ENCODE assay signal across 22 cellular contexts in the genomic region with DNA sequence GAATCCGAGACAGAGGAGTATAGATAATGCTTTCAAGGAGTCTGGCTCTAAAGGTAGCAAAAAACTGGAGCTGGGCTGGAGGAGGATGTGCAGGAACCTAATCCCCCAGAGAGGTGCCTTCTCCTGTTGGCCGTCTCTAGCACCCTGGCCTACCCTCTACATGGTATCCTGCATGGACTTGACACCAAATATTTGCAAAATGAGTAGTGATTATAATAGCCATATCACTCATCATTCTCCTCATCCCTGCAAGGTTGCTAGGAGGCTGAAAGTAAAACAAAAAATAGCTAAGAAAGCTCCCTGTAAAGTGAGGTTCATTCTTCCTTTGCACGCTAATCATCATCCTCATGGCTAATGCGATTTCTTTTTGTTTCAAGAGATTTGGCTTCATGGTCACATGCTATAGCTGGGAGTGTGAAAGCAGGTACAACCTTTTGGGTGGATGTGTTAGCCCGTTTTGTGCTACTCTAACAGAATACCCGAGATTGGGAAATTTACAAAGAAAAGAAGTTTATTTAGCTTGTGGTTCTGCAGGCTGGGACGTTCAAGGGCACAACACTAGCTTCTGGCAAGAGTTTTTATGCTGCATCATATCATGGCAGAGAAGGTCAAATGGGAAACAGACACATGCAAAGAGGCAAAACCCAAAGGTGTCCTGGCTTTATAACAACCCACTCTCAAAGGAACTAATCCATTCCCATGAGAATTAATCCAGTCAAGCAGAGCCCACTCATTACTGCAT. TPM values are rescaled to one million over a fixed set of nuclear protein-coding genes. Genes with fewer than 3 reads are reported as not detected.
DNase-seq lines count a peak whose midpoint lies in the region; ATAC-seq, FAIRE-seq and TF ChIP-seq lines count a peak whose summit lies in the region.
"Had no signal": no experiment of that assay in that cellular context is flagged by ENCODE, and none has a peak within 500 bp of the region (broad histone marks: within the 10 kb centered on the region; RNA-seq: fewer than 3 reads in every experiment).

No MANE protein-coding gene starts in this region.

- H3K27me3 ChIP-seq in BLaER1 treated with 17β-estradiol and CSF1 and Interleukin-3, amounts not matched to agents 10 nM and 100 nM, result no peaks in the 10 kb centered on the region
- no peaks in the 10 kb centered on the region for H3K27me3 ChIP-seq in bronchial epithelial cell (ENCODE audit: control insufficient read depth, insufficient read depth, low read length)
- H3K27me3 ChIP-seq in neutrophil, result no peaks in the 10 kb centered on the region
- H3K27me3 ChIP-seq: BE2C had no signal

- no peak for FAIRE-seq in bronchial epithelial cell (lab: Jason Lieb, UNC)
- FAIRE-seq: A204.1, K562 had no signal

- no peak overlapping the region for H3K4me3 ChIP-seq in BLaER1 treated with 17β-estradiol and CSF1 and Interleukin-3, amounts not matched to agents 10 nM and 100 nM
- H3K4me3 ChIP-seq in bronchial epithelial cell (ENCODE audit: low read depth, low read length) (no peak overlapping the region), neutrophil (ENCODE audit: low read depth in 1 of 2, low read length in 1 of 2) (no peak overlapping the region)
- H3K4me3 ChIP-seq: GM23338, K562 had no signal

- no peak overlapping the region for H3K27ac ChIP-seq in BLaER1 treated with 17β-estradiol and CSF1 and Interleukin-3, amounts not matched to agents 10 nM and 100 nM
- H3K27ac ChIP-seq in neutrophil, result peak overlapping the region; percentile 4
- H3K27ac ChIP-seq: HL-60 had no signal

- TF ChIP-seq CTCF in bronchial epithelial cell (IDR thresholded peaks at IDR 0.05; ENCODE audit: insufficient read depth, low read length, severe bottlenecking) (no peak), neutrophil (IDR thresholded peaks at IDR 0.05) (no peak)

- H3K9me3 ChIP-seq in BLaER1 treated with 17β-estradiol and CSF1 and Interleukin-3, amounts not matched to agents 10 nM and 100 nM (replicated peaks in 1 of 11), result peaks cover 0 to 26% (median 0%) of the 10 kb centered on the region in 11 experiments; a peak in 7 of 22 replicates
- H3K9me3 ChIP-seq in neutrophil, result no peaks in the 10 kb centered on the region
- H3K9me3 ChIP-seq: BE2C had no signal

- peaks cover 55 to 78% (median 67%) of the 10 kb centered on the region in 10 experiments for H3K4me1 ChIP-seq in BLaER1 treated with 17β-estradiol and CSF1 and Interleukin-3, amounts not matched to agents 10 nM and 100 nM
- peaks cover 50 to 77% of the 10 kb centered on the region in 2 experiments for H3K4me1 ChIP-seq in neutrophil (ENCODE audit: control insufficient read depth in 1 of 2, insufficient read depth in 1 of 2, low read depth in 1 of 2, low read length in 1 of 2)
- H3K4me1 ChIP-seq: BE2C had no signal

- ATAC-seq in GM21526 (IDR thresholded peaks at IDR 0.05; ENCODE audit: low FRiP score, unreplicated experiment), result no peak
- ATAC-seq: GM23338, HCT116, K562 had no signal

- DNase-seq in LHCN-M2 (ENCODE audit: low read depth), result peak; percentile 47
- peak; percentile 75 for DNase-seq in bronchial epithelial cell (ENCODE audit: low read depth)
- DNase-seq in H4 (ENCODE audit: low spot score), result no peak
- no peak for DNase-seq in activated naive CD4-positive, alpha-beta T cell (lab: John Stamatoyannopoulos, UW)
- no peak for DNase-seq in NCI-H1417 (lab: John Stamatoyannopoulos, UW)
- DNase-seq: ACHN; BE2C; CD4-positive, alpha-beta memory T cell; DMS79 treated with DMSO at 0.1 percent for 48 hours; GF-D8; H7; HFFc6; IMR-90 had no signal

- H3K9ac ChIP-seq in BLaER1 treated with 17β-estradiol and CSF1 and Interleukin-3, amounts not matched to agents 10 nM and 100 nM, result no peak overlapping the region

- peak overlapping the region; percentile 31 to 94 (median 53); a peak in 19 of 22 replicates for H3K4me2 ChIP-seq in BLaER1 treated with 17β-estradiol and CSF1 and Interleukin-3, amounts not matched to agents 10 nM and 100 nM
- H3K4me2 ChIP-seq: GM23338 had no signal

- no peaks in the 10 kb centered on the region for H3K36me3 ChIP-seq in BLaER1 treated with 17β-estradiol and CSF1 and Interleukin-3, amounts not matched to agents 10 nM and 100 nM
- H3K36me3 ChIP-seq in bronchial epithelial cell (ENCODE audit: control insufficient read depth, insufficient read depth, low read length) (no peaks in the 10 kb centered on the region), neutrophil (no peaks in the 10 kb centered on the region)
- H3K36me3 ChIP-seq: BE2C had no signal

- no peaks in the 10 kb centered on the region for H4K20me1 ChIP-seq in BLaER1 treated with 17β-estradiol and CSF1 and Interleukin-3, amounts not matched to agents 10 nM and 100 nM

RNA-seq across cellular contexts. Expression of a gene that starts 27.1 kb away (rescaled TPM):
- total RNA-seq in LHCN-M2 (2014; rRNA removed) (1.1 TPM in 2 replicates), bronchial epithelial cell (0.13 TPM in 1 of 2 replicates, not detected in the other)
- polyA plus RNA-seq in LHCN-M2 (2012), result 0.29 TPM
- total RNA-seq in H4 (2014; rRNA removed; shearing (Covaris generic)), result 0.19 and 0.72 TPM in 2 replicates
- total RNA-seq: H7, IMR-90 had no signal

RNA-seq across cellular contexts. Expression of a gene that starts 31.3 kb away (rescaled TPM):
- total RNA-seq in LHCN-M2 (2014; rRNA removed) (not detected in 2 replicates), bronchial epithelial cell (not detected in 2 replicates)
- 0.17 TPM for polyA plus RNA-seq in LHCN-M2 (2012)
- not detected in 2 replicates for total RNA-seq in H4 (2014; rRNA removed; shearing (Covaris generic))
- total RNA-seq: CD4-positive, alpha-beta memory T cell; HFFc6; HT1080; IMR-90 had no signal
- polyA plus RNA-seq: IMR-90 had no signal

Comparison
In these comparisons a context has a peak if more than half of its experiments do, and no peak if none do; other contexts are left out.
1. DNase-seq: peak in LHCN-M2 (single experiment) and bronchial epithelial cell (single experiment); none in H4 (single experiment), activated naive CD4-positive, alpha-beta T cell (0 of 4) and NCI-H1417 (0 of 3).